Comparison of ENCODE assay signal across 1 cellular context in genomic region chr5:76457685-76458491, GRCh38.
TF ChIP-seq lines count a peak whose summit lies in the region.

No MANE protein-coding gene starts in this region.

TF ChIP-seq in HepG2, 621 proteins besides CTCF, POLR2A, EP300 and RAD21 (continued from another document and continues in another):
- no peak for TF ChIP-seq TCF12 (IDR thresholded peaks at IDR 0.05)
- TF ChIP-seq TCF12 (CRISPR knock-in tag; IDR thresholded peaks at IDR 0.05): no peak
- TF ChIP-seq FOXA1 (IDR thresholded peaks at IDR 0.05): no peak
- peak; percentile 85 for TF ChIP-seq FOXA1 (CRISPR knock-in tag; IDR thresholded peaks at IDR 0.05)
- no peak for TF ChIP-seq EEA1 (CRISPR knock-in tag; IDR thresholded peaks at IDR 0.05; ENCODE audit: borderline replicate concordance)
- no peak for TF ChIP-seq MLLT10 (CRISPR knock-in tag; IDR thresholded peaks at IDR 0.05)
- no peak for TF ChIP-seq ATF3 (CRISPR knock-in tag; IDR thresholded peaks at IDR 0.05)
- no peak for TF ChIP-seq KDM1A (CRISPR knock-in tag; IDR thresholded peaks at IDR 0.05)
- no peak for TF ChIP-seq ZNF510 (CRISPR knock-in tag; IDR thresholded peaks at IDR 0.05; ENCODE audit: low read depth)
- TF ChIP-seq MYC (CRISPR knock-in tag; IDR thresholded peaks at IDR 0.05; ENCODE audit: borderline replicate concordance): no peak
- no peak for TF ChIP-seq PCBP1 (IDR thresholded peaks at IDR 0.05; ENCODE audit: borderline replicate concordance, low read depth, low read length)
- TF ChIP-seq KMT2A (CRISPR knock-in tag; IDR thresholded peaks at IDR 0.05): no peak
- 0 out of 2 replicates have a peak, but pooled peaks have one; percentile 64 for TF ChIP-seq MEIS2 (CRISPR knock-in tag; IDR thresholded peaks at IDR 0.05)
- TF ChIP-seq ZNF451 (CRISPR knock-in tag; IDR thresholded peaks at IDR 0.05): no peak
- peak; percentile 36; the same call in 1 of the 2 replicates for TF ChIP-seq PATZ1 (CRISPR knock-in tag; IDR thresholded peaks at IDR 0.05)
- peak; percentile 63 for TF ChIP-seq FOXO1 (CRISPR knock-in tag; IDR thresholded peaks at IDR 0.05)
- TF ChIP-seq GATAD1 (CRISPR knock-in tag; IDR thresholded peaks at IDR 0.05): no peak
- no peak for TF ChIP-seq ZNF598 (CRISPR knock-in tag; IDR thresholded peaks at IDR 0.05; ENCODE audit: borderline replicate concordance)
- TF ChIP-seq KLF16 (CRISPR knock-in tag; IDR thresholded peaks at IDR 0.05): peak in 1 of 2 experiments; percentile 39; a peak in 1 of 4 replicates
- TF ChIP-seq HNRNPUL1 (IDR thresholded peaks at IDR 0.05; ENCODE audit: low read depth, low read length): no peak
- TF ChIP-seq PRDM10 (CRISPR knock-in tag; IDR thresholded peaks at IDR 0.05; ENCODE audit: low read depth): no peak
- no peak for TF ChIP-seq ZNF513 (CRISPR knock-in tag; conservative IDR thresholded peaks at IDR 0.05)
- TF ChIP-seq RBM22 (optimal IDR thresholded peaks at IDR 0.05; ENCODE audit: low read length): no peak
- 0 out of 2 replicates have a peak, but pooled peaks have one; percentile 57 for TF ChIP-seq NFKBIZ (CRISPR knock-in tag; IDR thresholded peaks at IDR 0.05)
- TF ChIP-seq HDAC1 (CRISPR knock-in tag; IDR thresholded peaks at IDR 0.05): peak; percentile 50; the same call in 1 of the 2 replicates
- TF ChIP-seq ZNF850 (CRISPR knock-in tag; conservative IDR thresholded peaks at IDR 0.05): no peak
- peak; percentile 55 for TF ChIP-seq MED1 (CRISPR knock-in tag; IDR thresholded peaks at IDR 0.05)
- TF ChIP-seq TBX3 (IDR thresholded peaks at IDR 0.05; ENCODE audit: borderline replicate concordance): no peak
- no peak for TF ChIP-seq ZC3H13 (CRISPR knock-in tag; IDR thresholded peaks at IDR 0.05)
- no peak for TF ChIP-seq IKZF4 (CRISPR knock-in tag; IDR thresholded peaks at IDR 0.05; ENCODE audit: borderline replicate concordance, low read depth, not compliant biosample characterization)
- peak; percentile 81 for TF ChIP-seq HDAC2 (CRISPR knock-in tag; IDR thresholded peaks at IDR 0.05)
- TF ChIP-seq ZNF776 (CRISPR knock-in tag; IDR thresholded peaks at IDR 0.05): no peak
- no peak for TF ChIP-seq ZNF589 (CRISPR knock-in tag; conservative IDR thresholded peaks at IDR 0.05)
- no peak for TF ChIP-seq BCLAF1 (IDR thresholded peaks at IDR 0.05)
- TF ChIP-seq NFIC (IDR thresholded peaks at IDR 0.05; ENCODE audit: low read length): no peak
- TF ChIP-seq CREB1 (IDR thresholded peaks at IDR 0.05): no peak
- no peak; the same call in 1 of the 2 replicates for TF ChIP-seq CREB1 (CRISPR knock-in tag; IDR thresholded peaks at IDR 0.05)
- TF ChIP-seq ZNF512B (CRISPR knock-in tag; IDR thresholded peaks at IDR 0.05; ENCODE audit: borderline replicate concordance): no peak
- 0 out of 2 replicates have a peak, but pooled peaks have one; percentile 19 for TF ChIP-seq STAT6 (CRISPR knock-in tag; IDR thresholded peaks at IDR 0.05; ENCODE audit: borderline replicate concordance)
- no peak for TF ChIP-seq ARNT (IDR thresholded peaks at IDR 0.05)
- no peak for TF ChIP-seq PAX8 (CRISPR knock-in tag; IDR thresholded peaks at IDR 0.05; ENCODE audit: borderline replicate concordance)
- TF ChIP-seq ZMYM3 (CRISPR knock-in tag; IDR thresholded peaks at IDR 0.05): peak; percentile 47; the same call in 1 of the 2 replicates
- no peak for TF ChIP-seq ZNF556 (CRISPR knock-in tag; IDR thresholded peaks at IDR 0.05; ENCODE audit: borderline replicate concordance)
- TF ChIP-seq RELA (CRISPR knock-in tag; IDR thresholded peaks at IDR 0.05): no peak
- TF ChIP-seq ETV6 (CRISPR knock-in tag; conservative IDR thresholded peaks at IDR 0.05): no peak
- no peak for TF ChIP-seq DMAP1 (CRISPR knock-in tag; IDR thresholded peaks at IDR 0.05)
- TF ChIP-seq ZNF552 (CRISPR knock-in tag; IDR thresholded peaks at IDR 0.05; ENCODE audit: borderline replicate concordance): no peak
- no peak for TF ChIP-seq DRAP1 (CRISPR knock-in tag; IDR thresholded peaks at IDR 0.05)
- TF ChIP-seq FOXJ3 (CRISPR knock-in tag; IDR thresholded peaks at IDR 0.05; ENCODE audit: borderline replicate concordance): peak; percentile 57; the same call in 1 of the 2 replicates
- no peak for TF ChIP-seq ZBTB43 (CRISPR knock-in tag; conservative IDR thresholded peaks at IDR 0.05)
- no peak for TF ChIP-seq MZF1 (CRISPR knock-in tag; IDR thresholded peaks at IDR 0.05; ENCODE audit: borderline replicate concordance)
- TF ChIP-seq ZNF333 (CRISPR knock-in tag; IDR thresholded peaks at IDR 0.05; ENCODE audit: borderline replicate concordance): no peak
